1 cellular context compared by ENCODE assay signal in the genomic region with DNA sequence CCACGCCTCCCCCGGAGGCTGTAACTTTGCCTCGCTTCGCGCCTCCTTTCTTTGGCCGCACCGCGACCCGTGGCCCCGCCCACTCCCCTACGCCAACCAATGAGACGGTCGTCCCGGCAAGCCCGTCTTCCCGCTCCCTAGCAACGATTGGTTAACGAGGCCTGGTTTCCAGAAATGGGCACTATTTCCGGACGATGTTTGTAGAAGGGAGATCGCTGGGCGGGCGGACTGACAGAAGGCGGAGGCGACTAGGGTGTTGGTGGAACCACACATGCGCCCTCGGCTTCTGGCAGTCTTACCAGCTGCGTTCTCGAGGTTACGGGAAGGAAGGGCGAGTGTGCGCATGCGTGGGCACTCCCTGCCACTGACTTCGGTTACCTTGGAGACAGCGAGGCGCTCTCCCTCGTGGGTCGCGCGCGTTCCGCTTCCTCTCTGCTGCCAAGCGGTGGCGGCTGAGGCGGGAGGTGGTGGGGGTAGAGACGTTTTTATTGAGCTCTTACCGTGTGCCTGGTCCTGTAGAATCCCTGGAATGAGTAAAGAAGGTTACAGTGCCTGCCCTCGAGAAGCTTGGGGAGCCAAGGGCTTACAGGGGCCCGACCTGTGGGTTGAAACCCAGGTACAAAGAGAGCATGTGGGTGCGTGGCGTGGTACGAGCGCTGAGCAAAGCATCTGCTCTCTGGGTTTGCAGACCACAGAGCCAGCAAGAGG.
TF ChIP-seq lines count a peak whose summit lies in the region.

No MANE protein-coding gene starts in this region.

TF ChIP-seq in HepG2, 621 proteins besides CTCF, POLR2A, EP300 and RAD21 (continued from another document and continues in another):
- TF ChIP-seq ZNF770 (CRISPR knock-in tag; IDR thresholded peaks at IDR 0.05), result no peak
- peak; percentile 39; the same call in 1 of the 2 replicates for TF ChIP-seq KDM5B (CRISPR knock-in tag; IDR thresholded peaks at IDR 0.05; ENCODE audit: borderline replicate concordance)
- peak; percentile 92 for TF ChIP-seq RBM22 (optimal IDR thresholded peaks at IDR 0.05; ENCODE audit: low read length)
- TF ChIP-seq PAWR (CRISPR knock-in tag; IDR thresholded peaks at IDR 0.05; ENCODE audit: borderline replicate concordance), result no peak
- TF ChIP-seq KLF11 (CRISPR knock-in tag; IDR thresholded peaks at IDR 0.05), result peak; percentile 71; the same call in 1 of the 2 replicates
- TF ChIP-seq KLF15 (CRISPR knock-in tag; IDR thresholded peaks at IDR 0.05; ENCODE audit: borderline replicate concordance), result no peak; the same call in 1 of the 2 replicates
- TF ChIP-seq, protein P1, sequence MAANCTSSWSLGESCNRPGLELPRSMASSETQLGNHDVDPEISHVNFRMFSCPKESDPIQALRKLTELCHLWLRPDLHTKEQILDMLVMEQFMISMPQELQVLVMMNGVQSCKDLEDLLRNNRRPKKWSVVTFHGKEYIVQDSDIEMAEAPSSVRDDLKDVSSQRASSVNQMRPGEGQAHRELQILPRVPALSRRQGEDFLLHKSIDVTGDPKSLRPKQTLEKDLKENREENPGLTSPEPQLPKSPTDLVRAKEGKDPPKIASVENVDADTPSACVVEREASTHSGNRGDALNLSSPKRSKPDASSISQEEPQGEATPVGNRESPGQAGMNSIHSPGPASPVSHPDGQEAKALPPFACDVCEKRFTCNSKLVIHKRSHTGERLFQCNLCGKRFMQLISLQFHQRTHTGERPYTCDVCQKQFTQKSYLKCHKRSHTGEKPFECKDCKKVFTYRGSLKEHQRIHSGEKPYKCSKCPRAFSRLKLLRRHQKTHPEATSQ (CRISPR knock-in tag; IDR thresholded peaks at IDR 0.05; ENCODE audit: borderline replicate concordance), result no peak
- TF ChIP-seq MLX (CRISPR knock-in tag; IDR thresholded peaks at IDR 0.05), result peak; percentile 31
- no peak for TF ChIP-seq ATM (IDR thresholded peaks at IDR 0.05; ENCODE audit: borderline replicate concordance)
- TF ChIP-seq ZNF441 (CRISPR knock-in tag; IDR thresholded peaks at IDR 0.05; ENCODE audit: borderline replicate concordance), result peak; percentile 25; the same call in 1 of the 2 replicates
- TF ChIP-seq NR2F2 (IDR thresholded peaks at IDR 0.05; ENCODE audit: borderline replicate concordance, low read depth), result no peak
- TF ChIP-seq PHB2 (IDR thresholded peaks at IDR 0.05; ENCODE audit: partially characterized antibody), result no peak
- peak; percentile 14; the same call in 1 of the 2 replicates for TF ChIP-seq ZNF709 (CRISPR knock-in tag; IDR thresholded peaks at IDR 0.05)
- no peak for TF ChIP-seq ZNF530 (CRISPR knock-in tag; IDR thresholded peaks at IDR 0.05; ENCODE audit: low read depth)
- TF ChIP-seq ZNF34 (CRISPR knock-in tag; IDR thresholded peaks at IDR 0.05; ENCODE audit: borderline replicate concordance), result no peak
- no peak for TF ChIP-seq ZNF333 (CRISPR knock-in tag; IDR thresholded peaks at IDR 0.05; ENCODE audit: borderline replicate concordance)
- TF ChIP-seq, protein P2, sequence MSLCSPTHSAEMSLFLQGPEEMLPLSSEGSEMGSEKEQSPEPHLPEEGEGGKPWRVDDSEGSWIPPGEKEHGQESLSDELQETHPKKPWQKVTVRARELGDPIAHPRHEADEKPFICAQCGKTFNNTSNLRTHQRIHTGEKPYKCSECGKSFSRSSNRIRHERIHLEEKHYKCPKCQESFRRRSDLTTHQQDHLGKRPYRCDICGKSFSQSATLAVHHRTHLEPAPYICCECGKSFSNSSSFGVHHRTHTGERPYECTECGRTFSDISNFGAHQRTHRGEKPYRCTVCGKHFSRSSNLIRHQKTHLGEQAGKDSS (CRISPR knock-in tag; IDR thresholded peaks at IDR 0.05; ENCODE audit: borderline replicate concordance, low read depth), result no peak
- TF ChIP-seq REPIN1 (CRISPR knock-in tag; IDR thresholded peaks at IDR 0.05; ENCODE audit: borderline replicate concordance, low read depth), result no peak
- TF ChIP-seq ZEB1 (IDR thresholded peaks at IDR 0.05; ENCODE audit: insufficient replicate concordance, low read depth), result no peak
- no peak for TF ChIP-seq ZNF337 (CRISPR knock-in tag; IDR thresholded peaks at IDR 0.05; ENCODE audit: borderline replicate concordance, low read depth)
- TF ChIP-seq HOXD1 (CRISPR knock-in tag; IDR thresholded peaks at IDR 0.05), result no peak
- no peak for TF ChIP-seq ZNF256 (CRISPR knock-in tag; conservative IDR thresholded peaks at IDR 0.05)
- no peak for TF ChIP-seq ZNF10 (CRISPR knock-in tag; IDR thresholded peaks at IDR 0.05; ENCODE audit: borderline replicate concordance, low read depth)
- no peak for TF ChIP-seq MTF1 (CRISPR knock-in tag; IDR thresholded peaks at IDR 0.05)
- TF ChIP-seq TBX2 (CRISPR knock-in tag; IDR thresholded peaks at IDR 0.05; ENCODE audit: borderline replicate concordance), result peak; percentile 61; the same call in 1 of the 2 replicates
- no peak for TF ChIP-seq ZNF569 (CRISPR knock-in tag; IDR thresholded peaks at IDR 0.05; ENCODE audit: borderline replicate concordance)
- TF ChIP-seq ZNF484 (CRISPR knock-in tag; IDR thresholded peaks at IDR 0.05; ENCODE audit: borderline replicate concordance, low read depth), result no peak
- no peak; the same call in 1 of the 2 replicates for TF ChIP-seq KMT2A (CRISPR knock-in tag; IDR thresholded peaks at IDR 0.05)
- TF ChIP-seq ZNF263 (CRISPR knock-in tag; IDR thresholded peaks at IDR 0.05), result no peak
- no peak for TF ChIP-seq ZNF180 (CRISPR knock-in tag; IDR thresholded peaks at IDR 0.05; ENCODE audit: borderline replicate concordance, low read depth)
- peak; percentile 71 for TF ChIP-seq KAT8 (CRISPR knock-in tag; IDR thresholded peaks at IDR 0.05)
- TF ChIP-seq SP2 (CRISPR knock-in tag; IDR thresholded peaks at IDR 0.05), result peak; percentile 93
- TF ChIP-seq HNRNPUL1 (IDR thresholded peaks at IDR 0.05; ENCODE audit: low read depth, low read length), result no peak
- TF ChIP-seq MLXIP (CRISPR knock-in tag; IDR thresholded peaks at IDR 0.05; ENCODE audit: borderline replicate concordance), result no peak
- peak; percentile 99 for TF ChIP-seq MXD4 (CRISPR knock-in tag; IDR thresholded peaks at IDR 0.05)
- no peak for TF ChIP-seq HES4 (CRISPR knock-in tag; IDR thresholded peaks at IDR 0.05; ENCODE audit: borderline replicate concordance)
- TF ChIP-seq HOMEZ (CRISPR knock-in tag; IDR thresholded peaks at IDR 0.05; ENCODE audit: low read depth), result peak; percentile 99
- no peak for TF ChIP-seq ZNF33A (CRISPR knock-in tag; IDR thresholded peaks at IDR 0.05; ENCODE audit: borderline replicate concordance)
- TF ChIP-seq ZNF33B (CRISPR knock-in tag; IDR thresholded peaks at IDR 0.05), result no peak
- TF ChIP-seq MYNN (CRISPR knock-in tag; IDR thresholded peaks at IDR 0.05; ENCODE audit: low read depth), result no peak
- no peak for TF ChIP-seq ZNF672 (CRISPR knock-in tag; IDR thresholded peaks at IDR 0.05)
- TF ChIP-seq, protein P3, sequence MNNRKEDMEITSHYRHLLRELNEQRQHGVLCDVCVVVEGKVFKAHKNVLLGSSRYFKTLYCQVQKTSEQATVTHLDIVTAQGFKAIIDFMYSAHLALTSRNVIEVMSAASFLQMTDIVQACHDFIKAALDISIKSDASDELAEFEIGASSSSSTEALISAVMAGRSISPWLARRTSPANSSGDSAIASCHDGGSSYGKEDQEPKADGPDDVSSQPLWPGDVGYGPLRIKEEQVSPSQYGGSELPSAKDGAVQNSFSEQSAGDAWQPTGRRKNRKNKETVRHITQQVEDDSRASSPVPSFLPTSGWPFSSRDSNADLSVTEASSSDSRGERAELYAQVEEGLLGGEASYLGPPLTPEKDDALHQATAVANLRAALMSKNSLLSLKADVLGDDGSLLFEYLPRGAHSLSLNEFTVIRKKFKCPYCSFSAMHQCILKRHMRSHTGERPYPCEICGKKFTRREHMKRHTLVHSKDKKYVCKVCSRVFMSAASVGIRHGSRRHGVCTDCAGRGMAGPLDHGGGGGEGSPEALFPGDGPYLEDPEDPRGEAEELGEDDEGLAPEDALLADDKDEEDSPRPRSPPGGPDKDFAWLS (CRISPR knock-in tag; IDR thresholded peaks at IDR 0.05; ENCODE audit: borderline replicate concordance), result no peak
- no peak; the same call in none of the 2 replicates for TF ChIP-seq ZNF547 (CRISPR knock-in tag; IDR thresholded peaks at IDR 0.05)
- TF ChIP-seq, protein P4, sequence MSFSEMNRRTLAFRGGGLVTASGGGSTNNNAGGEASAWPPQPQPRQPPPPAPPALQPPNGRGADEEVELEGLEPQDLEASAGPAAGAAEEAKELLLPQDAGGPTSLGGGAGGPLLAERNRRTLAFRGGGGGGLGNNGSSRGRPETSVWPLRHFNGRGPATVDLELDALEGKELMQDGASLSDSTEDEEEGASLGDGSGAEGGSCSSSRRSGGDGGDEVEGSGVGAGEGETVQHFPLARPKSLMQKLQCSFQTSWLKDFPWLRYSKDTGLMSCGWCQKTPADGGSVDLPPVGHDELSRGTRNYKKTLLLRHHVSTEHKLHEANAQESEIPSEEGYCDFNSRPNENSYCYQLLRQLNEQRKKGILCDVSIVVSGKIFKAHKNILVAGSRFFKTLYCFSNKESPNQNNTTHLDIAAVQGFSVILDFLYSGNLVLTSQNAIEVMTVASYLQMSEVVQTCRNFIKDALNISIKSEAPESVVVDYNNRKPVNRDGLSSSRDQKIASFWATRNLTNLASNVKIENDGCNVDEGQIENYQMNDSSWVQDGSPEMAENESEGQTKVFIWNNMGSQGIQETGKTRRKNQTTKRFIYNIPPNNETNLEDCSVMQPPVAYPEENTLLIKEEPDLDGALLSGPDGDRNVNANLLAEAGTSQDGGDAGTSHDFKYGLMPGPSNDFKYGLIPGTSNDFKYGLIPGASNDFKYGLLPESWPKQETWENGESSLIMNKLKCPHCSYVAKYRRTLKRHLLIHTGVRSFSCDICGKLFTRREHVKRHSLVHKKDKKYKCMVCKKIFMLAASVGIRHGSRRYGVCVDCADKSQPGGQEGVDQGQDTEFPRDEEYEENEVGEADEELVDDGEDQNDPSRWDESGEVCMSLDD (CRISPR knock-in tag; IDR thresholded peaks at IDR 0.05; ENCODE audit: borderline replicate concordance), result no peak
- TF ChIP-seq ZNF777 (CRISPR knock-in tag; IDR thresholded peaks at IDR 0.05), result no peak
- TF ChIP-seq, protein P5, sequence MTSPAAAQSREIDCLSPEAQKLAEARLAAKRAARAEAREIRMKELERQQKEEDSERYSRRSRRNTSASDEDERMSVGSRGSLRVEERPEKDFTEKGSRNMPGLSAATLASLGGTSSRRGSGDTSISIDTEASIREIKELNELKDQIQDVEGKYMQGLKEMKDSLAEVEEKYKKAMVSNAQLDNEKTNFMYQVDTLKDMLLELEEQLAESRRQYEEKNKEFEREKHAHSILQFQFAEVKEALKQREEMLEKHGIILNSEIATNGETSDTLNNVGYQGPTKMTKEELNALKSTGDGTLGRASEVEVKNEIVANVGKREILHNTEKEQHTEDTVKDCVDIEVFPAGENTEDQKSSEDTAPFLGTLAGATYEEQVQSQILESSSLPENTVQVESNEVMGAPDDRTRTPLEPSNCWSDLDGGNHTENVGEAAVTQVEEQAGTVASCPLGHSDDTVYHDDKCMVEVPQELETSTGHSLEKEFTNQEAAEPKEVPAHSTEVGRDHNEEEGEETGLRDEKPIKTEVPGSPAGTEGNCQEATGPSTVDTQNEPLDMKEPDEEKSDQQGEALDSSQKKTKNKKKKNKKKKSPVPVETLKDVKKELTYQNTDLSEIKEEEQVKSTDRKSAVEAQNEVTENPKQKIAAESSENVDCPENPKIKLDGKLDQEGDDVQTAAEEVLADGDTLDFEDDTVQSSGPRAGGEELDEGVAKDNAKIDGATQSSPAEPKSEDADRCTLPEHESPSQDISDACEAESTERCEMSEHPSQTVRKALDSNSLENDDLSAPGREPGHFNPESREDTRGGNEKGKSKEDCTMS (CRISPR knock-in tag; conservative IDR thresholded peaks at IDR 0.05), result no peak
- TF ChIP-seq HDAC1 (CRISPR knock-in tag; IDR thresholded peaks at IDR 0.05), result peak; percentile 92
